ENCODE assay signal across 6 cellular contexts in genomic region chr5:121106721-121107690, GRCh38.
DNase-seq lines count a peak whose midpoint lies in the region; ATAC-seq, FAIRE-seq and TF ChIP-seq lines count a peak whose summit lies in the region.
"Not testable (repeated sequence)": the region's sequence is repeated elsewhere in the genome, so short reads cannot be mapped to it uniquely, and the experiment has no call there.

No MANE protein-coding gene starts in this region.

- not testable (repeated sequence) for H3K4me3 Mint-ChIP-seq in stimulated activated naive CD8-positive, alpha-beta T cell treated with anti-CD3 and anti-CD28 coated beads, Interleukin-15, amount 100 ng/mL, for 72 hours

- POLR2A ChIA-PET in PC-9 (lab: Charles Lee; ENCODE audit: unreplicated experiment): interaction anchor here (0.6 kb wide), 2 partner anchors 324 to 1839 kb away, joined by 3 to 4 read pairs; no protein-coding TSS in a partner anchor
- POLR2A ChIA-PET in endothelial cell of umbilical vein (lab: Charles Lee): not testable (repeated sequence)

- H3K9me1 ChIP-seq in endothelial cell of umbilical vein (replicated peaks; ENCODE audit: control insufficient read depth, extremely low read depth, insufficient read depth, low read length): not testable (repeated sequence)

- H3K9me2 ChIP-seq in PC-9 (ENCODE audit: insufficient read depth): not testable (repeated sequence)

- dilution Hi-C loops in endothelial cell of umbilical vein (cut with MboI; ENCODE audit: extremely low pct_ligation_motif_present, low sequenced_read_pairs): not testable (repeated sequence)

- not testable (repeated sequence) for H3K79me2 ChIP-seq in PC-9 (ENCODE audit: low read depth); endothelial cell of umbilical vein (ENCODE audit: control insufficient read depth, insufficient read depth, low read length)

- H3K4me1 Mint-ChIP-seq in stimulated activated naive CD8-positive, alpha-beta T cell treated with anti-CD3 and anti-CD28 coated beads, Interleukin-15, amount 100 ng/mL, for 72 hours: not testable (repeated sequence)

- H3K27ac Mint-ChIP-seq in stimulated activated naive CD8-positive, alpha-beta T cell treated with anti-CD3 and anti-CD28 coated beads, Interleukin-15, amount 100 ng/mL, for 72 hours: not testable (repeated sequence)

- not testable (repeated sequence) for H3K27me3 Mint-ChIP-seq in stimulated activated naive CD8-positive, alpha-beta T cell treated with anti-CD3 and anti-CD28 coated beads, Interleukin-15, amount 100 ng/mL, for 72 hours

- not testable (repeated sequence) for TF ChIP-seq CTCF in PC-9 (conservative IDR thresholded peaks at IDR 0.05); endothelial cell of umbilical vein (IDR thresholded peaks at IDR 0.05; ENCODE audit: extremely low read depth in 1 of 2, insufficient read depth in 1 of 2, low read depth in 1 of 2, low read length in 2 of 2); lower lobe of right lung (IDR thresholded peaks at IDR 0.05)

- CTCF ChIA-PET in PC-9 (lab: Charles Lee): not testable (repeated sequence)
- CTCF ChIA-PET in endothelial cell of umbilical vein (lab: Charles Lee): interaction anchor here (1.1 to 1.2 kb wide), 2 partner anchors 14 to 32 kb away, joined by 3 read pairs; no protein-coding TSS in a partner anchor

- not testable (repeated sequence) for H3K36me3 ChIP-seq in PC-9 (ENCODE audit: low read depth); endothelial cell of umbilical vein (ENCODE audit: control insufficient read depth in 2 of 2, extremely low read depth in 1 of 2, insufficient read depth in 2 of 2, low read length in 2 of 2); lower lobe of right lung

- H2AFZ ChIP-seq in PC-9 (0 out of 2 replicates have a peak overlapping the region, but pooled peaks have one; percentile 52), endothelial cell of umbilical vein (ENCODE audit: low read depth, low read length) (peak overlapping the region; percentile 38)

- H3K4me3 ChIP-seq in PC-9; endothelial cell of umbilical vein (replicated peaks in 1 of 3; ENCODE audit: insufficient read depth in 1 of 3, low read depth in 1 of 3, low read length in 3 of 3); lower lobe of right lung: not testable (repeated sequence)

- not testable (repeated sequence) for FAIRE-seq in endothelial cell of umbilical vein (lab: Jason Lieb, UNC)

- H3K9me3 Mint-ChIP-seq in stimulated activated naive CD8-positive, alpha-beta T cell treated with anti-CD3 and anti-CD28 coated beads, Interleukin-15, amount 100 ng/mL, for 72 hours: not testable (repeated sequence)

- TF ChIP-seq POLR2A in endothelial cell of umbilical vein (IDR thresholded peaks at IDR 0.05; ENCODE audit: low read depth, low read length): not testable (repeated sequence)

- not testable (repeated sequence) for BruUV-seq in PC-9 (replicated peaks; lab: Mats Ljungman, UMichigan); endothelial cell of umbilical vein (replicated peaks; lab: Mats Ljungman, UMichigan)

- not testable (repeated sequence) for H3K27me3 ChIP-seq in PC-9 (ENCODE audit: insufficient read depth, low read depth); endothelial cell of umbilical vein (ENCODE audit: control insufficient read depth in 2 of 2, insufficient read depth in 2 of 2, low read length in 2 of 2); lower lobe of right lung (ENCODE audit: low read depth)

- not testable (repeated sequence) for H3K27ac ChIP-seq in PC-9; endothelial cell of umbilical vein (ENCODE audit: insufficient read depth, low read depth, low read length); lower lobe of right lung

- not testable (repeated sequence) for H3K4me2 ChIP-seq in PC-9; endothelial cell of umbilical vein (ENCODE audit: insufficient read depth, low read length)

- peak in 1 of 2 donors; percentile 56 for ATAC-seq in lower lobe of right lung
- ATAC-seq in stimulated activated naive CD8-positive, alpha-beta T cell treated with anti-CD3 and anti-CD28 coated beads, Interleukin-15, amount 100 ng/mL, for 72 hours: peak; percentile 23

- not testable (repeated sequence) for H4K20me1 ChIP-seq in PC-9 (ENCODE audit: insufficient read depth); endothelial cell of umbilical vein (replicated peaks; ENCODE audit: control insufficient read depth, extremely low read depth, insufficient read depth, low read length)

- intact Hi-C loops in PC-9 (cut with micrococcal nuclease; ENCODE audit: unreplicated experiment); endothelial cell of umbilical vein (cut with micrococcal nuclease); lower lobe of right lung (cut with DNase I); posterior vena cava (cut with DNase I): not testable (repeated sequence)

- not testable (repeated sequence) for H3K4me1 ChIP-seq in PC-9 (replicated peaks; ENCODE audit: insufficient read depth); endothelial cell of umbilical vein (ENCODE audit: control insufficient read depth, extremely low read depth, insufficient read depth, low read length); lower lobe of right lung

- not testable (repeated sequence) for H3K9me3 ChIP-seq in PC-9 (ENCODE audit: insufficient read depth, low read depth); endothelial cell of umbilical vein (replicated peaks; ENCODE audit: control insufficient read depth, insufficient read depth, low read length); lower lobe of right lung

- not testable (repeated sequence) for H3F3A ChIP-seq in PC-9 (ENCODE audit: insufficient read depth, low read depth)

- not testable (repeated sequence) for H3K9ac ChIP-seq in endothelial cell of umbilical vein (replicated peaks; ENCODE audit: extremely low read depth, insufficient read depth, low read length)

- peak; percentile 66 for DNase-seq in DMS53 treated with DMSO at 0.1 percent for 48 hours (lab: John Stamatoyannopoulos, UW; ENCODE audit: unreplicated experiment)
- DNase-seq in PC-9; endothelial cell of umbilical vein (ENCODE audit: low read depth, low spot score); stimulated activated naive CD8-positive, alpha-beta T cell treated with anti-CD3 and anti-CD28 coated beads, Interleukin-15, amount 100 ng/mL, for 72 hours: not testable (repeated sequence)
- DNase-seq in lower lobe of right lung: peak; percentile 29
- DNase-seq in posterior vena cava (ENCODE audit: low spot score): peak; percentile 80
